12 cellular contexts compared by ENCODE assay signal in genomic region chr12:124736115-124737039, GRCh38.
DNase-seq lines count a peak whose midpoint lies in the region; ATAC-seq and TF ChIP-seq lines count a peak whose summit lies in the region.
"Had no signal": no experiment of that assay in that cellular context is flagged by ENCODE, and none has a peak within 500 bp of the region (broad histone marks: within the 10 kb centered on the region; RNA-seq: fewer than 3 reads in every experiment).

No MANE protein-coding gene starts in this region.

- H3K36me3 Mint-ChIP-seq in activated CD4-positive, alpha-beta T cell treated with anti-CD3 and anti-CD28 coated beads, Interleukin-2, amount 10 ng/mL, durations not matched to agents 24 days and 14 days (ENCODE audit: low read depth) = no peaks in the 10 kb centered on the region
- H3K36me3 Mint-ChIP-seq: memory B cell had no signal

- H3K4me1 Mint-ChIP-seq in activated CD4-positive, alpha-beta T cell treated with anti-CD3 and anti-CD28 coated beads, Interleukin-2, amount 10 ng/mL, durations not matched to agents 24 days and 14 days = peaks cover 18% of the 10 kb centered on the region

- H3K27me3 Mint-ChIP-seq in activated CD4-positive, alpha-beta T cell treated with anti-CD3 and anti-CD28 coated beads, Interleukin-2, amount 10 ng/mL, durations not matched to agents 24 days and 14 days = peaks cover 5% of the 10 kb centered on the region

- WGBS in heart right ventricle, 2 donors = 83 to 88% methylated on average over 24 to 27 of the region's 27 CpGs

- intact Hi-C loops in Right ventricle myocardium superior (cut with DNase I) = no loop called here
- intact Hi-C loops in left cardiac atrium (cut with DNase I) = no loop called here
- intact Hi-C loops in activated CD4-positive, alpha-beta T cell treated with anti-CD3 and anti-CD28 coated beads, Interleukin-2, amount 10 ng/mL, durations not matched to agents 24 days and 14 days (cut with micrococcal nuclease) = no loop called here
- intact Hi-C loops in heart right ventricle (cut with DNase I) = no loop called here
- intact Hi-C loops in tibial artery (cut with DNase I; ENCODE audit: low total_unique reads) = no loop called here

- no peaks in the 10 kb centered on the region for H3K27me3 ChIP-seq in heart right ventricle
- H3K27me3 ChIP-seq in tibial artery = no peaks in the 10 kb centered on the region
- H3K27me3 ChIP-seq: breast epithelium had no signal

- H3K4me3 ChIP-seq in heart right ventricle = peak overlapping the region in 2 of 10 donors; percentile 22 to 33
- peak overlapping the region; percentile 11 to 13 for H3K4me3 ChIP-seq in tibial artery

- H3K9me3 Mint-ChIP-seq in activated CD4-positive, alpha-beta T cell treated with anti-CD3 and anti-CD28 coated beads, Interleukin-2, amount 10 ng/mL, durations not matched to agents 24 days and 14 days = no peaks in the 10 kb centered on the region

- DNase-seq in Right ventricle myocardium superior (peak; percentile 39), left cardiac atrium (no peak), heart right ventricle (no peak), tibial artery (no peak), SHP77 treated with DMSO at 0.1 percent for 48 hours (lab: John Stamatoyannopoulos, UW) (no peak), kidney tubule cell (ENCODE audit: low spot score) (no peak)
- no peak for DNase-seq in activated CD4-positive, alpha-beta T cell treated with anti-CD3 and anti-CD28 coated beads, Interleukin-2, amount 10 ng/mL, durations not matched to agents 24 days and 14 days
- DNase-seq: NCI-H146, NCI-H69 had no signal

- H3K36me3 ChIP-seq in heart right ventricle (no peaks in the 10 kb centered on the region), tibial artery (no peaks in the 10 kb centered on the region)
- H3K36me3 ChIP-seq: breast epithelium had no signal

- peak overlapping the region; percentile 86 for H3K27ac Mint-ChIP-seq in activated CD4-positive, alpha-beta T cell treated with anti-CD3 and anti-CD28 coated beads, Interleukin-2, amount 10 ng/mL, durations not matched to agents 24 days and 14 days
- H3K27ac Mint-ChIP-seq: memory B cell had no signal

- H3K4me1 ChIP-seq in heart right ventricle (peaks cover 4 to 65% (median 22%) of the 10 kb centered on the region in 9 donors), tibial artery (peaks cover 0 to 33% (median 17%) of the 10 kb centered on the region in 4 donors)
- H3K4me1 ChIP-seq: breast epithelium had no signal

- TF ChIP-seq CTCF in heart right ventricle (IDR thresholded peaks at IDR 0.05) (no peak), tibial artery (IDR thresholded peaks at IDR 0.05) (no peak)

- no peak overlapping the region for H3K4me3 Mint-ChIP-seq in activated CD4-positive, alpha-beta T cell treated with anti-CD3 and anti-CD28 coated beads, Interleukin-2, amount 10 ng/mL, durations not matched to agents 24 days and 14 days
- H3K4me3 Mint-ChIP-seq: memory B cell had no signal

- ATAC-seq in Right ventricle myocardium superior (ENCODE audit: poor library complexity) (no peak), left cardiac atrium (no peak), heart right ventricle (peak in 3 of 8 donors; percentile 15 to 21 (median 20)), HG03565 (IDR thresholded peaks at IDR 0.05; ENCODE audit: unreplicated experiment) (no peak)

- H3K27ac ChIP-seq in heart right ventricle = peak overlapping the region in 7 of 10 donors; percentile 15 to 87 (median 31)
- H3K27ac ChIP-seq in tibial artery = no peak overlapping the region

- H3K9me3 ChIP-seq in heart right ventricle = peaks cover 0 to 12% (median 0%) of the 10 kb centered on the region in 11 donors
- peaks cover 0 to 11% (median 0%) of the 10 kb centered on the region in 3 donors for H3K9me3 ChIP-seq in tibial artery
- H3K9me3 ChIP-seq: breast epithelium had no signal

Comparison
In these comparisons a context has a peak if more than half of its experiments do, and no peak if none do; other contexts are left out.
1. H3K27ac ChIP-seq: peak in heart right ventricle (7 of 10); none in tibial artery (0 of 2).